In genomic region chr2:203656522-203657287, GRCh38 we compare ENCODE assay signal across 10 cellular contexts. TPM values are rescaled to one million over a fixed set of nuclear protein-coding genes. Genes with fewer than 3 reads are reported as not detected.
DNase-seq lines count a peak whose midpoint lies in the region; ATAC-seq and TF ChIP-seq lines count a peak whose summit lies in the region.
"Had no signal": no experiment of that assay in that cellular context is flagged by ENCODE, and none has a peak within 500 bp of the region (broad histone marks: within the 10 kb centered on the region; RNA-seq: fewer than 3 reads in every experiment).

No MANE protein-coding gene starts in this region.

- intact Hi-C loops in Right ventricle myocardium inferior (cut with DNase I) (loop anchor here (10.0 kb wide), 1 partner anchor 122 kb away; the partner anchor contains the start of gene RAPH1), cardiac septum (cut with DNase I) (no loop called here), vagina (cut with DNase I) (no loop called here)

- TF ChIP-seq CTCF in vagina (IDR thresholded peaks at IDR 0.05) = no peak

- DNase-seq in Right ventricle myocardium inferior (ENCODE audit: missing footprints) = no peak
- no peak for DNase-seq in cardiac septum (ENCODE audit: low spot score)
- peak in 10 of 61 donors; percentile 1 to 22 (median 13) for DNase-seq in caudate nucleus (lab: John Stamatoyannopoulos, UW)
- peak; percentile 86 for DNase-seq in medulla oblongata (ENCODE audit: extremely low spot score)
- DNase-seq in vagina (ENCODE audit: extremely low spot score in 2 of 2) = peak in 1 of 2 donors; percentile 94
- no peak for DNase-seq in D341Med (ENCODE audit: low spot score)
- DNase-seq: activated T-cell treated with anti-CD3 and anti-CD28 coated beads, Interleukin-2, amount 50 U/mL, for 72 hours; NCI-H187 treated with DMSO at 0.1 percent for 48 hours had no signal

- no peaks in the 10 kb centered on the region for H3K27me3 ChIP-seq in vagina

- TF ChIP-seq POLR2A in vagina (IDR thresholded peaks at IDR 0.05) = no peak

- H3K4me1 ChIP-seq in vagina = peaks cover 17% of the 10 kb centered on the region

- no peaks in the 10 kb centered on the region for H3K36me3 ChIP-seq in vagina

- H3K27ac ChIP-seq in caudate nucleus (ENCODE audit: low read depth, low read length) (peak overlapping the region; percentile 58), vagina (peak overlapping the region; percentile 52)

- no peaks in the 10 kb centered on the region for H3K9me3 ChIP-seq in vagina

- ATAC-seq in Right ventricle myocardium inferior (peak; percentile 75), GM21528 (IDR thresholded peaks at IDR 0.05; ENCODE audit: low FRiP score, unreplicated experiment) (no peak), GM19455 (IDR thresholded peaks at IDR 0.05; ENCODE audit: unreplicated experiment) (no peak)
- ATAC-seq: activated T-cell treated with anti-CD3 and anti-CD28 coated beads, Interleukin-2, amount 50 U/mL, for 72 hours had no signal

- H3K4me3 ChIP-seq in vagina = no peak overlapping the region

RNA-seq across cellular contexts. Expression of gene CD28, which starts 49.7 kb away (rescaled TPM):
- total RNA-seq in Right ventricle myocardium inferior = 0.78 TPM
- total RNA-seq in cardiac septum = 1.3 TPM
- 2.7 TPM for total RNA-seq in vagina
